In genomic region chr7:99780588-99780987, GRCh38 we compare ENCODE assay signal across 33 cellular contexts. TPM values are rescaled to one million over a fixed set of nuclear protein-coding genes. Genes with fewer than 3 reads are reported as not detected.
"Had no signal": no experiment of that assay in that cellular context is flagged by ENCODE, and none has a peak within 500 bp of the region (broad histone marks: within the 10 kb centered on the region; RNA-seq: fewer than 3 reads in every experiment).

No MANE protein-coding gene starts in this region.

- DNase-seq: activated B cell treated with CpG ODN at 0.5 μM for 24 hours; activated CD4-positive, alpha-beta memory T cell treated with anti-CD3 and anti-CD28 coated beads, Interleukin-2, amount 10 ng/mL, durations not matched to agents 7 days and 5 days; activated CD4-positive, alpha-beta T cell treated with anti-CD3 and anti-CD28 coated beads, Interleukin-2, amount 10 ng/mL, durations not matched to agents 24 days and 14 days; activated CD4-positive, alpha-beta T cell treated with anti-CD3 and anti-CD28 coated beads, Interleukin-2, amount 50 U/mL, for 4 hours; activated CD8-positive, alpha-beta memory T cell treated with anti-CD3 and anti-CD28 coated beads, Interleukin-2, amount 10 ng/mL, durations not matched to agents 7 days and 5 days; activated CD8-positive, alpha-beta memory T cell treated with anti-CD3 and anti-CD28 coated beads, Interleukin-2, amount 50 U/mL, for 4 hours; activated effector memory CD4-positive, alpha-beta T cell treated with anti-CD3 and anti-CD28 coated beads, Interleukin-2, amount 50 U/mL, for 16 hours; activated naive CD4-positive, alpha-beta T cell treated with anti-CD3 and anti-CD28 coated beads, Interleukin-2, amount 10 ng/mL, durations not matched to agents 7 days and 5 days; activated T-cell treated with anti-CD3 and anti-CD28 coated beads, Interleukin-2, amount 50 U/mL, for 1 hour; amniotic stem cell; aorta; body of pancreas; caudate nucleus; cortex of kidney; dermis blood vessel endothelial cell; effector CD4-positive, alpha-beta T cell; effector memory CD8-positive, alpha-beta T cell; erythroblast; foreskin keratinocyte; gastrocnemius medialis; glutamatergic neuron; T-helper 1 cell; T-helper 17 cell; T1000; WERI-Rb-1 had no signal

- ATAC-seq: activated CD4-positive, CD25-positive, alpha-beta regulatory T cell treated with anti-CD3 and anti-CD28 coated beads, Interleukin-2, amount 50 U/mL, for 24 hours; activated CD8-positive, alpha-beta memory T cell treated with anti-CD3 and anti-CD28 coated beads, Interleukin-2, amount 10 ng/mL, durations not matched to agents 7 days and 5 days; body of pancreas; effector memory CD8-positive, alpha-beta T cell; foreskin keratinocyte; gastrocnemius medialis; SK-N-SH treated with all-trans-retinoic acid at 6 μM for 48 hours; T-helper 17 cell had no signal

- H3K9me3 Mint-ChIP-seq: activated CD4-positive, alpha-beta memory T cell treated with anti-CD3 and anti-CD28 coated beads, Interleukin-2, amount 10 ng/mL, durations not matched to agents 7 days and 5 days; activated naive CD4-positive, alpha-beta T cell treated with anti-CD3 and anti-CD28 coated beads, Interleukin-2, amount 10 ng/mL, durations not matched to agents 7 days and 5 days; activated T-helper 2 cell treated with anti-CD3 and anti-CD28 coated beads, Interferon-gamma antibody, Interleukin-2, Interleukin-4, amounts not matched to agents 10 μg/mL and 5 μg/mL and 100 μg/mL, durations not matched to agents 14 hours and 24 hours and 36 hours; effector memory CD8-positive, alpha-beta T cell; T-helper 2 cell treated with Interferon-gamma antibody and Interleukin-4, amounts not matched to agents 5 μg/mL and 100 μg/mL, for 36 hours had no signal

- H3K4me1 Mint-ChIP-seq: activated B cell treated with CpG ODN at 0.5 μM for 24 hours; activated CD4-positive, alpha-beta memory T cell treated with anti-CD3 and anti-CD28 coated beads, Interleukin-2, amount 10 ng/mL, durations not matched to agents 7 days and 5 days; activated CD4-positive, alpha-beta T cell treated with anti-CD3 and anti-CD28 coated beads, Interleukin-2, amount 10 ng/mL, durations not matched to agents 24 days and 14 days; activated CD8-positive, alpha-beta memory T cell treated with anti-CD3 and anti-CD28 coated beads, Interleukin-2, amount 10 ng/mL, durations not matched to agents 7 days and 5 days; activated naive CD4-positive, alpha-beta T cell treated with anti-CD3 and anti-CD28 coated beads, Interleukin-2, amount 10 ng/mL, durations not matched to agents 7 days and 5 days; T-helper 17 cell had no signal

- H3K27ac Mint-ChIP-seq: activated B cell treated with CpG ODN at 0.5 μM for 24 hours; activated CD4-positive, alpha-beta memory T cell treated with anti-CD3 and anti-CD28 coated beads, Interleukin-2, amount 10 ng/mL, durations not matched to agents 7 days and 5 days; activated CD4-positive, alpha-beta T cell treated with anti-CD3 and anti-CD28 coated beads, Interleukin-2, amount 10 ng/mL, durations not matched to agents 24 days and 14 days; activated CD8-positive, alpha-beta memory T cell treated with anti-CD3 and anti-CD28 coated beads, Interleukin-2, amount 10 ng/mL, durations not matched to agents 7 days and 5 days; activated naive CD4-positive, alpha-beta T cell treated with anti-CD3 and anti-CD28 coated beads, Interleukin-2, amount 10 ng/mL, durations not matched to agents 7 days and 5 days; activated naive CD8-positive, alpha-beta T cell; activated T-helper 2 cell treated with anti-CD3 and anti-CD28 coated beads, Interferon-gamma antibody, Interleukin-2, Interleukin-4, amounts not matched to agents 10 μg/mL and 5 μg/mL and 100 μg/mL, durations not matched to agents 14 hours and 24 hours and 36 hours; effector memory CD8-positive, alpha-beta T cell; T-helper 17 cell; T-helper 2 cell treated with Interferon-gamma antibody and Interleukin-4, amounts not matched to agents 5 μg/mL and 100 μg/mL, for 36 hours had no signal

- H3K4me3 Mint-ChIP-seq: activated B cell treated with CpG ODN at 0.5 μM for 24 hours; activated CD4-positive, alpha-beta memory T cell treated with anti-CD3 and anti-CD28 coated beads, Interleukin-2, amount 10 ng/mL, durations not matched to agents 7 days and 5 days; activated CD4-positive, alpha-beta T cell treated with anti-CD3 and anti-CD28 coated beads, Interleukin-2, amount 10 ng/mL, durations not matched to agents 24 days and 14 days; activated CD8-positive, alpha-beta memory T cell treated with anti-CD3 and anti-CD28 coated beads, Interleukin-2, amount 10 ng/mL, durations not matched to agents 7 days and 5 days; activated naive CD4-positive, alpha-beta T cell treated with anti-CD3 and anti-CD28 coated beads, Interleukin-2, amount 10 ng/mL, durations not matched to agents 7 days and 5 days; activated naive CD8-positive, alpha-beta T cell; effector memory CD8-positive, alpha-beta T cell; T-helper 17 cell; T-helper 2 cell treated with Interferon-gamma antibody and Interleukin-4, amounts not matched to agents 5 μg/mL and 100 μg/mL, for 36 hours had no signal

- H3K36me3 Mint-ChIP-seq: activated CD8-positive, alpha-beta memory T cell treated with anti-CD3 and anti-CD28 coated beads, Interleukin-2, amount 10 ng/mL, durations not matched to agents 7 days and 5 days; activated naive CD4-positive, alpha-beta T cell treated with anti-CD3 and anti-CD28 coated beads, Interleukin-2, amount 10 ng/mL, durations not matched to agents 7 days and 5 days had no signal

RNA-seq across cellular contexts. Expression of gene CYP3A4, which starts 3.4 kb away (rescaled TPM):
- total RNA-seq: activated B cell treated with CpG ODN at 0.5 μM for 24 hours; activated CD4-positive, alpha-beta memory T cell treated with anti-CD3 and anti-CD28 coated beads, Interleukin-2, amount 10 ng/mL, durations not matched to agents 7 days and 5 days; activated CD4-positive, alpha-beta T cell treated with anti-CD3 and anti-CD28 coated beads, Interleukin-2, amount 10 ng/mL, durations not matched to agents 24 days and 14 days; activated CD8-positive, alpha-beta memory T cell treated with anti-CD3 and anti-CD28 coated beads for 36 hours; activated CD8-positive, alpha-beta memory T cell treated with anti-CD3 and anti-CD28 coated beads, Interleukin-2, amount 10 ng/mL, durations not matched to agents 7 days and 5 days; activated T-helper 2 cell treated with anti-CD3 and anti-CD28 coated beads, Interferon-gamma antibody, Interleukin-2, Interleukin-4, amounts not matched to agents 10 μg/mL and 5 μg/mL and 100 μg/mL, durations not matched to agents 14 hours and 24 hours and 36 hours; aorta; chondrocyte; dermis blood vessel endothelial cell; esophagus muscularis mucosa; foreskin keratinocyte; T-helper 17 cell had no signal

RNA-seq across cellular contexts. Expression of gene CYP3A7, which starts 45.6 kb away (rescaled TPM):
- total RNA-seq: activated B cell treated with CpG ODN at 0.5 μM for 24 hours; activated CD4-positive, alpha-beta memory T cell treated with anti-CD3 and anti-CD28 coated beads, Interleukin-2, amount 10 ng/mL, durations not matched to agents 7 days and 5 days; activated CD4-positive, alpha-beta T cell treated with anti-CD3 and anti-CD28 coated beads, Interleukin-2, amount 10 ng/mL, durations not matched to agents 24 days and 14 days; activated CD8-positive, alpha-beta memory T cell treated with anti-CD3 and anti-CD28 coated beads for 36 hours; activated CD8-positive, alpha-beta memory T cell treated with anti-CD3 and anti-CD28 coated beads, Interleukin-2, amount 10 ng/mL, durations not matched to agents 7 days and 5 days; activated T-helper 2 cell treated with anti-CD3 and anti-CD28 coated beads, Interferon-gamma antibody, Interleukin-2, Interleukin-4, amounts not matched to agents 10 μg/mL and 5 μg/mL and 100 μg/mL, durations not matched to agents 14 hours and 24 hours and 36 hours; aorta; chondrocyte; dermis blood vessel endothelial cell; foreskin keratinocyte; T-helper 17 cell had no signal

RNA-seq across cellular contexts. Expression of gene CYP3A43, which starts 47.2 kb away (rescaled TPM):
- total RNA-seq: activated B cell treated with CpG ODN at 0.5 μM for 24 hours; activated CD4-positive, alpha-beta memory T cell treated with anti-CD3 and anti-CD28 coated beads, Interleukin-2, amount 10 ng/mL, durations not matched to agents 7 days and 5 days; activated CD4-positive, alpha-beta T cell treated with anti-CD3 and anti-CD28 coated beads, Interleukin-2, amount 10 ng/mL, durations not matched to agents 24 days and 14 days; activated CD8-positive, alpha-beta memory T cell treated with anti-CD3 and anti-CD28 coated beads for 36 hours; activated CD8-positive, alpha-beta memory T cell treated with anti-CD3 and anti-CD28 coated beads, Interleukin-2, amount 10 ng/mL, durations not matched to agents 7 days and 5 days; activated T-helper 2 cell treated with anti-CD3 and anti-CD28 coated beads, Interferon-gamma antibody, Interleukin-2, Interleukin-4, amounts not matched to agents 10 μg/mL and 5 μg/mL and 100 μg/mL, durations not matched to agents 14 hours and 24 hours and 36 hours; chondrocyte; dermis blood vessel endothelial cell; esophagus muscularis mucosa; foreskin keratinocyte; T-helper 17 cell had no signal
